15 cellular contexts compared by ENCODE assay signal in the genomic region with DNA sequence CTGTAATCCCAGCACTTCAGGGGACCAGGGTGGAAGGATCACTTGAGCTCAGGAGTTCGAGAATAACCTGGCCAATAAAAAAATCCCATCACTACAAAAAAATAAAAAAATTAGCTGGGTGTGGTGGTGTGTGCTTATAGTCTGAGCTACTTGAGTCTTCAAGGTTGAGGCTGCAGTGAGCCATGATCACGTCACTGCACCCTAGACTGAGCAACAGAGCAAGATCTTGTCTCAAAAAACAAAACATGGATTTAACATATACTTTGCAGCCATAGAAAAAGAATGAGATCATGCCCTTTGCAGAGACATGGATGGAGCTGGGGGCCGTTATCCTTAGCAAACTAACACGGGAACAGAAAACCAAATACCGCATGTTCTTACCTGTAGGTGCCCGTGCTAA. TPM values are rescaled to one million over a fixed set of nuclear protein-coding genes. Genes with fewer than 3 reads are reported as not detected.
DNase-seq lines count a peak whose midpoint lies in the region; ATAC-seq, FAIRE-seq and TF ChIP-seq lines count a peak whose summit lies in the region.
"Had no signal": no experiment of that assay in that cellular context is flagged by ENCODE, and none has a peak within 500 bp of the region (broad histone marks: within the 10 kb centered on the region; RNA-seq: fewer than 3 reads in every experiment).

No MANE protein-coding gene starts in this region.

- POLR2A ChIA-PET in activated CD4-positive, alpha-beta T cell treated with anti-CD3 and anti-CD28 coated beads for 36 hours (lab: Charles Lee): interaction anchor here (4.5 kb wide), 1 partner anchor 98 kb away, joined by 16 read pairs; a partner anchor contains a TSS
- POLR2A ChIA-PET in activated naive CD8-positive, alpha-beta T cell treated with anti-CD3 and anti-CD28 coated beads, Interleukin-2, amount 10 ng/mL, durations not matched to agents 7 days and 5 days (lab: Charles Lee): interaction anchor here (1.6 to 7.3 kb wide), 4 partner anchors 10 to 98 kb away, joined by 3 to 116 read pairs (median 8); a partner anchor contains a TSS
- POLR2A ChIA-PET in K562 (lab: Yijun Ruan, JAX): interaction anchor here (1.0 to 63.9 kb wide), 2 partner anchors 17 to 105 kb away, joined by 3 to 1576 read pairs; a partner anchor contains a TSS

- H3F3A ChIP-seq in neural progenitor cell (ENCODE audit: low read depth): peaks cover 17% of the 10 kb centered on the region

- TF ChIP-seq POLR2A in K562 (conservative IDR thresholded peaks at IDR 0.05): no peak
- no peak for TF ChIP-seq POLR2A in prostate gland (IDR thresholded peaks at IDR 0.05)

- no peak for TF ChIP-seq EP300 in K562 (IDR thresholded peaks at IDR 0.05; ENCODE audit: low read length)

- H3K79me2 ChIP-seq in K562 (ENCODE audit: control insufficient read depth, insufficient read depth, low read length) (no peaks in the 10 kb centered on the region; the same call in 2 of the 3 replicates), neural progenitor cell (ENCODE audit: low read depth) (no peaks in the 10 kb centered on the region)

- H2AFZ ChIP-seq in K562 (ENCODE audit: low read depth, low read length) (no peak overlapping the region), neural progenitor cell (replicated peaks) (no peak overlapping the region)
- H2AFZ ChIP-seq: GM23248 had no signal

- H3K36me3 Mint-ChIP-seq in activated CD4-positive, alpha-beta T cell treated with anti-CD3 and anti-CD28 coated beads for 36 hours (ENCODE audit: low read depth): no peaks in the 10 kb centered on the region
- no peaks in the 10 kb centered on the region for H3K36me3 Mint-ChIP-seq in activated naive CD8-positive, alpha-beta T cell treated with anti-CD3 and anti-CD28 coated beads, Interleukin-2, amount 10 ng/mL, durations not matched to agents 7 days and 5 days
- H3K36me3 Mint-ChIP-seq in activated naive CD8-positive, alpha-beta T cell treated with anti-CD3 and anti-CD28 coated beads, Interleukin-2, amount 50 U/mL, for 24 hours (ENCODE audit: low read depth): no peaks in the 10 kb centered on the region
- no peaks in the 10 kb centered on the region for H3K36me3 Mint-ChIP-seq in neural progenitor cell

- H3K9ac ChIP-seq in K562 (ENCODE audit: insufficient read depth in 1 of 2, low read depth in 2 of 2, low read length in 2 of 2) (no peak overlapping the region), neural progenitor cell (no peak overlapping the region)
- H3K9ac ChIP-seq: GM23248 had no signal

- no peak overlapping the region for H3K4me3 Mint-ChIP-seq in activated CD4-positive, alpha-beta T cell treated with anti-CD3 and anti-CD28 coated beads for 36 hours
- no peak overlapping the region for H3K4me3 Mint-ChIP-seq in activated naive CD8-positive, alpha-beta T cell treated with anti-CD3 and anti-CD28 coated beads, Interleukin-2, amount 10 ng/mL, durations not matched to agents 7 days and 5 days
- H3K4me3 Mint-ChIP-seq in activated naive CD8-positive, alpha-beta T cell treated with anti-CD3 and anti-CD28 coated beads, Interleukin-2, amount 50 U/mL, for 24 hours: no peak overlapping the region
- H3K4me3 Mint-ChIP-seq in neural progenitor cell: no peak overlapping the region
- H3K4me3 Mint-ChIP-seq: B cell had no signal

- ATAC-seq in activated CD4-positive, alpha-beta T cell treated with anti-CD3 and anti-CD28 coated beads for 36 hours: no peak
- no peak for ATAC-seq in activated naive CD8-positive, alpha-beta T cell treated with anti-CD3 and anti-CD28 coated beads, Interleukin-2, amount 10 ng/mL, durations not matched to agents 7 days and 5 days (ENCODE audit: low read depth)
- no peak for ATAC-seq in activated naive CD8-positive, alpha-beta T cell treated with anti-CD3 and anti-CD28 coated beads, Interleukin-2, amount 50 U/mL, for 24 hours
- no peak for ATAC-seq in K562

- BruUV-seq in K562 (replicated peaks; lab: Mats Ljungman, UMichigan): no TSS peak

- WGBS in K562 (ENCODE audit: insufficient coverage, low coverage, missing lambda C conversion rate): 67% methylated on average over 6 of the region's 6 CpGs
- 76% methylated on average over 6 of the region's 6 CpGs for WGBS in prostate gland

- H3K9me1 ChIP-seq in K562 (ENCODE audit: control insufficient read depth, insufficient read depth, low read length): peaks cover 2% of the 10 kb centered on the region

- H3K27me3 Mint-ChIP-seq in activated CD4-positive, alpha-beta T cell treated with anti-CD3 and anti-CD28 coated beads for 36 hours: no peaks in the 10 kb centered on the region
- H3K27me3 Mint-ChIP-seq in activated naive CD8-positive, alpha-beta T cell treated with anti-CD3 and anti-CD28 coated beads, Interleukin-2, amount 10 ng/mL, durations not matched to agents 7 days and 5 days: no peaks in the 10 kb centered on the region
- no peaks in the 10 kb centered on the region for H3K27me3 Mint-ChIP-seq in activated naive CD8-positive, alpha-beta T cell treated with anti-CD3 and anti-CD28 coated beads, Interleukin-2, amount 50 U/mL, for 24 hours
- peaks cover 15% of the 10 kb centered on the region for H3K27me3 Mint-ChIP-seq in neural progenitor cell (ENCODE audit: insufficient read depth, low read depth)
- H3K27me3 Mint-ChIP-seq: B cell had no signal

- FAIRE-seq in K562 (lab: Jason Lieb, UNC): peak; percentile 15

- CTCF ChIA-PET in activated CD4-positive, alpha-beta T cell treated with anti-CD3 and anti-CD28 coated beads for 36 hours (lab: Charles Lee): interaction anchor here (0.8 to 1.2 kb wide), 2 partner anchors 9 to 50 kb away, joined by 3 read pairs; no protein-coding TSS in a partner anchor
- CTCF ChIA-PET in K562 (lab: Yijun Ruan, JAX; ENCODE audit: low intra/inter-chr PET ratio): no interaction called here

- H3K27me3 ChIP-seq in K562 (ENCODE audit: control insufficient read depth in 2 of 2, insufficient read depth in 2 of 2, low read length in 2 of 2) (no peaks in the 10 kb centered on the region), neural progenitor cell (peaks cover 11% of the 10 kb centered on the region), prostate gland (replicated peaks; ENCODE audit: insufficient read depth) (no peaks in the 10 kb centered on the region)

- no peak overlapping the region for H3K4me3 ChIP-seq in K562
- H3K4me3 ChIP-seq in neural progenitor cell: no peak overlapping the region
- H3K4me3 ChIP-seq in prostate gland: no peak overlapping the region
- H3K4me3 ChIP-seq: GM23248 had no signal

- H3K9me3 ChIP-seq in K562 (replicated peaks; ENCODE audit: control insufficient read depth, insufficient read depth, low read depth, low read length) (no peaks in the 10 kb centered on the region), neural progenitor cell (ENCODE audit: low read depth) (no peaks in the 10 kb centered on the region), prostate gland (no peaks in the 10 kb centered on the region)

- TF ChIP-seq CTCF in K562 (IDR thresholded peaks at IDR 0.05 in 2 of 3, conservative IDR thresholded peaks at IDR 0.05 in 1 of 3; ENCODE audit: insufficient read depth in 2 of 3, low read depth in 1 of 3, low read length in 3 of 3): no peak
- no peak for TF ChIP-seq CTCF in neural progenitor cell (IDR thresholded peaks at IDR 0.05)
- no peak for TF ChIP-seq CTCF in prostate gland (IDR thresholded peaks at IDR 0.05)

- peaks cover 33 to 40% of the 10 kb centered on the region in 2 experiments for H3K4me1 ChIP-seq in K562 (replicated peaks in 1 of 2; ENCODE audit: control insufficient read depth in 2 of 2, insufficient read depth in 2 of 2, low read length in 2 of 2)
- peaks cover 11% of the 10 kb centered on the region for H3K4me1 ChIP-seq in neural progenitor cell
- H3K4me1 ChIP-seq in prostate gland (replicated peaks): peaks cover 4% of the 10 kb centered on the region

- H3K4me2 ChIP-seq in K562 (ENCODE audit: insufficient read depth, low read length) (no peak overlapping the region), neural progenitor cell (no peak overlapping the region)

- DNase-seq in activated CD4-positive, alpha-beta T cell treated with anti-CD3 and anti-CD28 coated beads for 36 hours: no peak
- no peak for DNase-seq in activated CD4-positive, alpha-beta T cell treated with anti-CD3 and anti-CD28 coated beads, Interleukin-2, amount 50 U/mL, for 4 hours
- DNase-seq in activated naive CD8-positive, alpha-beta T cell treated with anti-CD3 and anti-CD28 coated beads, Interleukin-2, amount 10 ng/mL, durations not matched to agents 7 days and 5 days: no peak
- no peak for DNase-seq in activated naive CD8-positive, alpha-beta T cell treated with anti-CD3 and anti-CD28 coated beads, Interleukin-2, amount 50 U/mL, for 24 hours
- DNase-seq in K562 (ENCODE audit: extremely low read depth in 1 of 4, low spot score in 3 of 4) (no peak), neural progenitor cell (ENCODE audit: low spot score) (no peak), prostate gland (ENCODE audit: low spot score) (no peak), NCI-H146 (lab: John Stamatoyannopoulos, UW) (no peak)
- DNase-seq: 8988T, C1 segment of cervical spinal cord, DMS53, GF-D8, GM23248, H7 had no signal

- intact Hi-C loops in activated CD4-positive, alpha-beta T cell treated with anti-CD3 and anti-CD28 coated beads for 36 hours (cut with DNase I, micrococcal nuclease): no loop called here
- intact Hi-C loops in K562 (cut with micrococcal nuclease) (no loop called here), prostate gland (cut with DNase I) (no loop called here)

- in situ Hi-C loops in K562 (cut with MboI): no loop called here

- H3K9me3 Mint-ChIP-seq in activated CD4-positive, alpha-beta T cell treated with anti-CD3 and anti-CD28 coated beads for 36 hours (ENCODE audit: low read depth): no peaks in the 10 kb centered on the region
- H3K9me3 Mint-ChIP-seq in activated naive CD8-positive, alpha-beta T cell treated with anti-CD3 and anti-CD28 coated beads, Interleukin-2, amount 10 ng/mL, durations not matched to agents 7 days and 5 days: no peaks in the 10 kb centered on the region
- no peaks in the 10 kb centered on the region for H3K9me3 Mint-ChIP-seq in activated naive CD8-positive, alpha-beta T cell treated with anti-CD3 and anti-CD28 coated beads, Interleukin-2, amount 50 U/mL, for 24 hours
- H3K9me3 Mint-ChIP-seq in neural progenitor cell: no peaks in the 10 kb centered on the region

- H3K4me1 Mint-ChIP-seq in activated CD4-positive, alpha-beta T cell treated with anti-CD3 and anti-CD28 coated beads for 36 hours: peaks cover 28% of the 10 kb centered on the region
- H3K4me1 Mint-ChIP-seq in activated naive CD8-positive, alpha-beta T cell treated with anti-CD3 and anti-CD28 coated beads, Interleukin-2, amount 10 ng/mL, durations not matched to agents 7 days and 5 days: peaks cover 34% of the 10 kb centered on the region
- H3K4me1 Mint-ChIP-seq in activated naive CD8-positive, alpha-beta T cell treated with anti-CD3 and anti-CD28 coated beads, Interleukin-2, amount 50 U/mL, for 24 hours: peaks cover 30% of the 10 kb centered on the region
- H3K4me1 Mint-ChIP-seq in neural progenitor cell: peaks cover 28% of the 10 kb centered on the region

- no peaks in the 10 kb centered on the region for H3K36me3 ChIP-seq in K562 (ENCODE audit: control insufficient read depth, insufficient read depth, low read length)
- no peaks in the 10 kb centered on the region for H3K36me3 ChIP-seq in neural progenitor cell
- H3K36me3 ChIP-seq in prostate gland: no peaks in the 10 kb centered on the region

- TF ChIP-seq RAD21 in K562 (CRISPR knock-in tag; conservative IDR thresholded peaks at IDR 0.05 in 1 of 2, IDR thresholded peaks at IDR 0.05 in 1 of 2): no peak

- no peaks in the 10 kb centered on the region for H4K20me1 ChIP-seq in K562 (replicated peaks; ENCODE audit: control insufficient read depth, insufficient read depth, low read length)
- no peaks in the 10 kb centered on the region for H4K20me1 ChIP-seq in neural progenitor cell (ENCODE audit: low read depth)

- H3K27ac ChIP-seq in K562 (ENCODE audit: extremely low read depth, low read depth, low read length) (no peak overlapping the region), neural progenitor cell (no peak overlapping the region), prostate gland (no peak overlapping the region)
- H3K27ac ChIP-seq: GM23248 had no signal

- peak overlapping the region; percentile 29 for H3K27ac Mint-ChIP-seq in activated CD4-positive, alpha-beta T cell treated with anti-CD3 and anti-CD28 coated beads for 36 hours
- H3K27ac Mint-ChIP-seq in activated naive CD8-positive, alpha-beta T cell treated with anti-CD3 and anti-CD28 coated beads, Interleukin-2, amount 10 ng/mL, durations not matched to agents 7 days and 5 days: peak overlapping the region; percentile 12
- H3K27ac Mint-ChIP-seq in activated naive CD8-positive, alpha-beta T cell treated with anti-CD3 and anti-CD28 coated beads, Interleukin-2, amount 50 U/mL, for 24 hours: no peak overlapping the region
- H3K27ac Mint-ChIP-seq in neural progenitor cell: peak overlapping the region; percentile 35
- H3K27ac Mint-ChIP-seq: B cell had no signal

RNA-seq across cellular contexts. Expression of a gene that starts 22.2 kb away (rescaled TPM):
- 1 to 10 TPM; 1.7 to 2.2 TPM for total RNA-seq in activated CD4-positive, alpha-beta T cell treated with anti-CD3 and anti-CD28 coated beads for 36 hours
- 1 to 10 TPM in 1 of 2 experiments, under 1 TPM in 1; 0.94 to 1.4 TPM for total RNA-seq in activated naive CD8-positive, alpha-beta T cell treated with anti-CD3 and anti-CD28 coated beads, Interleukin-2, amount 10 ng/mL, durations not matched to agents 7 days and 5 days
- 0.32 and 1.1 TPM in 2 replicates for total RNA-seq in K562 (2011; cell fraction: chromatin; rRNA removed; ENCODE audit: low replicate concordance)
- total RNA-seq in K562 (2011; cell fraction: nucleolus; rRNA removed): 1.7 and 1.8 TPM in 2 replicates
- total RNA-seq in K562 (2011; cell fraction: nucleoplasm; rRNA removed): 0.73 TPM in 1 of 2 replicates, not detected in the other
- total RNA-seq in K562 (2014; rRNA removed): 0.20 TPM in 1 of 2 replicates, not detected in the other
- total RNA-seq in K562 (2014; rRNA removed; fragmentation: Illumina TruSeq; extraction: Trizol): 0.76 TPM in 1 of 2 replicates, not detected in the other
- 0.14 TPM in 1 of 2 replicates, not detected in the other for total RNA-seq in K562 (2015; rRNA removed; fragmentation: Illumina TruSeq; extraction: Trizol)
- total RNA-seq in K562 (2021): 0.33 and 0.36 TPM in 2 replicates
- 0.34 and 0.46 TPM in 2 replicates for polyA plus RNA-seq in K562 (2011; rRNA removed)
- 0.76 TPM in 1 of 2 replicates, not detected in the other for polyA plus RNA-seq in K562 (2011; cell fraction: cytosol; rRNA removed)
- polyA plus RNA-seq in K562 (2011; cell fraction: nucleus; rRNA removed): 1.1 TPM in 2 replicates
- polyA plus RNA-seq in K562 (2012): 0.55 and 1.0 TPM in 2 replicates
- not detected in 2 replicates for polyA plus RNA-seq in K562 (2014; fragmentation: Illumina TruSeq; extraction: Trizol)
- polyA plus RNA-seq in K562 (2014; fragmentation: Nextera tagmentation; extraction: Ambion mirVana): under 1 TPM; 0.07 to 0.21 TPM
- polyA plus RNA-seq in K562 (2014; rRNA removed): 0.41 and 1.2 TPM in 2 replicates
- polyA minus RNA-seq in K562 (2011; rRNA and poly(A)+ RNA removed): 0.53 TPM in 1 of 2 replicates, not detected in the other
- not detected in 2 replicates for polyA minus RNA-seq in K562 (2011; cell fraction: cytosol; rRNA and poly(A)+ RNA removed)
- 0.33 and 1.1 TPM in 2 replicates for polyA minus RNA-seq in K562 (2011; cell fraction: nucleus; rRNA and poly(A)+ RNA removed)
- total RNA-seq in neural progenitor cell (ENCODE audit: low replicate concordance): 0.07 and 0.74 TPM in 2 replicates
- total RNA-seq in prostate gland: 1 to 10 TPM in 1 of 2 donors, under 1 TPM in 1; 0.23 to 1.8 TPM
- total RNA-seq: GM23248, H7 had no signal

RNA-seq across cellular contexts. Expression of a gene that starts 30.6 kb away (rescaled TPM):
- total RNA-seq in activated CD4-positive, alpha-beta T cell treated with anti-CD3 and anti-CD28 coated beads for 36 hours: 10 to 100 TPM; 28.3 to 45.6 TPM
- 100 to 1,000 TPM; 263 to 279 TPM for total RNA-seq in activated naive CD8-positive, alpha-beta T cell treated with anti-CD3 and anti-CD28 coated beads, Interleukin-2, amount 10 ng/mL, durations not matched to agents 7 days and 5 days
- total RNA-seq in K562 (2011; cell fraction: chromatin; rRNA removed; ENCODE audit: low replicate concordance): 12.5 and 27.5 TPM in 2 replicates
- total RNA-seq in K562 (2011; cell fraction: nucleolus; rRNA removed): 22.3 and 22.9 TPM in 2 replicates
- total RNA-seq in K562 (2011; cell fraction: nucleoplasm; rRNA removed): 12.0 and 16.9 TPM in 2 replicates
- total RNA-seq in K562 (2014; rRNA removed) (59.5 and 80.5 TPM in 2 replicates), K562 (2014; rRNA removed; fragmentation: Illumina TruSeq; extraction: Trizol) (18.9 and 25.3 TPM in 2 replicates), K562 (2015; rRNA removed; fragmentation: Illumina TruSeq; extraction: Trizol) (82.9 and 85.5 TPM in 2 replicates), K562 (2021) (56.0 and 59.5 TPM in 2 replicates), neural progenitor cell (ENCODE audit: low replicate concordance) (23.9 TPM in 2 replicates), prostate gland (10 to 100 TPM; 80.7 to 96.1 TPM)
- polyA plus RNA-seq in K562 (2011; rRNA removed) (64.7 and 70.7 TPM in 2 replicates), K562 (2014; fragmentation: Illumina TruSeq; extraction: Trizol) (39.4 and 48.0 TPM in 2 replicates), K562 (2014; fragmentation: Nextera tagmentation; extraction: Ambion mirVana) (10 to 100 TPM; 10.6 to 21.7 TPM), K562 (2014; rRNA removed) (83.4 and 90.4 TPM in 2 replicates)
- polyA plus RNA-seq in K562 (2011; cell fraction: cytosol; rRNA removed): 65.8 and 109 TPM in 2 replicates
- polyA plus RNA-seq in K562 (2011; cell fraction: nucleus; rRNA removed): 41.7 and 43.1 TPM in 2 replicates
- polyA plus RNA-seq in K562 (2012): 96.2 and 154 TPM in 2 replicates
- 14.5 and 26.8 TPM in 2 replicates for polyA minus RNA-seq in K562 (2011; rRNA and poly(A)+ RNA removed)
- polyA minus RNA-seq in K562 (2011; cell fraction: cytosol; rRNA and poly(A)+ RNA removed): 16.9 and 25.1 TPM in 2 replicates
- polyA minus RNA-seq in K562 (2011; cell fraction: nucleus; rRNA and poly(A)+ RNA removed): 11.3 and 15.8 TPM in 2 replicates
